Comparison of ENCODE assay signal across 8 cellular contexts in genomic region chr11:76807206-76807875, GRCh38. TPM values are rescaled to one million over a fixed set of nuclear protein-coding genes. Genes with fewer than 3 reads are reported as not detected.
DNase-seq lines count a peak whose midpoint lies in the region; ATAC-seq and TF ChIP-seq lines count a peak whose summit lies in the region.

No MANE protein-coding gene starts in this region.

- H3K4me1 ChIP-seq in SJCRH30 (no peaks in the 10 kb centered on the region), gastroesophageal sphincter (peaks cover 0 to 18% (median 0%) of the 10 kb centered on the region in 3 donors), osteoblast (ENCODE audit: insufficient read depth, low read length) (peaks cover 31% of the 10 kb centered on the region), upper lobe of left lung (peaks cover 29 to 43% (median 31%) of the 10 kb centered on the region in 4 donors)

- TF ChIP-seq POLR2A in gastroesophageal sphincter (IDR thresholded peaks at IDR 0.05) = no peak
- TF ChIP-seq POLR2A in upper lobe of left lung (IDR thresholded peaks at IDR 0.05) = no peak

- no peak for TF ChIP-seq EP300 in gastroesophageal sphincter (IDR thresholded peaks at IDR 0.05)
- no peak for TF ChIP-seq EP300 in upper lobe of left lung (IDR thresholded peaks at IDR 0.05)

- ATAC-seq in gastroesophageal sphincter (peak; percentile 63), upper lobe of left lung (ENCODE audit: low FRiP score in 2 of 2) (peak; percentile 86 to 87), HG03457 (IDR thresholded peaks at IDR 0.05; ENCODE audit: unreplicated experiment) (no peak)

- H4K20me1 ChIP-seq in osteoblast (ENCODE audit: insufficient read depth, low read length) = no peaks in the 10 kb centered on the region

- H3K27me3 ChIP-seq in SJCRH30 (no peaks in the 10 kb centered on the region), gastroesophageal sphincter (peaks cover 12% of the 10 kb centered on the region), osteoblast (ENCODE audit: insufficient read depth, low read length) (no peaks in the 10 kb centered on the region), upper lobe of left lung (no peaks in the 10 kb centered on the region)

- H3K9me3 ChIP-seq in SJCRH30 (replicated peaks) (no peaks in the 10 kb centered on the region), gastroesophageal sphincter (no peaks in the 10 kb centered on the region), osteoblast (ENCODE audit: low read depth, low read length) (no peaks in the 10 kb centered on the region), upper lobe of left lung (no peaks in the 10 kb centered on the region)

- no peaks in the 10 kb centered on the region for H3K36me3 ChIP-seq in SJCRH30
- H3K36me3 ChIP-seq in gastroesophageal sphincter = no peaks in the 10 kb centered on the region
- no peaks in the 10 kb centered on the region for H3K36me3 ChIP-seq in osteoblast (ENCODE audit: insufficient read depth, low read length)
- no peaks in the 10 kb centered on the region for H3K36me3 ChIP-seq in upper lobe of left lung

- TF ChIP-seq CTCF in gastroesophageal sphincter (IDR thresholded peaks at IDR 0.05) (peak; percentile 48 to 86 (median 80)), osteoblast (IDR thresholded peaks at IDR 0.05; ENCODE audit: extremely low read depth, low read depth, low read length) (peak; percentile 89), upper lobe of left lung (IDR thresholded peaks at IDR 0.05) (peak; percentile 73 to 86 (median 82))

- H2AFZ ChIP-seq in osteoblast (ENCODE audit: low read length) = peak overlapping the region; percentile 85

- H3K4me3 ChIP-seq in SJCRH30 (no peak overlapping the region), gastroesophageal sphincter (no peak overlapping the region), osteoblast (ENCODE audit: insufficient read depth, low read length) (peak overlapping the region; percentile 42), upper lobe of left lung (peak overlapping the region in 1 of 4 donors; percentile 17)

- H3K4me2 ChIP-seq in osteoblast (ENCODE audit: insufficient read depth, low read length) = peak overlapping the region; percentile 73

- DNase-seq in GM03348 (ENCODE audit: low spot score) (peak; percentile 88), LHCN-M2 (ENCODE audit: low read depth) (peak; percentile 60), SJCRH30 (peak; percentile 90 to 93), osteoblast (ENCODE audit: insufficient read length, low spot score, missing footprints) (peak; percentile 91), upper lobe of left lung (peak in 1 of 2 donors; percentile 87)
- DNase-seq in activated effector memory CD4-positive, alpha-beta T cell treated with Interleukin-2 at 50 U/mL for 16 hours = peak; percentile 37

- 15 to 17% methylated on average over 7 to 15 of the region's 19 CpGs for WGBS in gastroesophageal sphincter (ENCODE audit: low coverage in 1 of 2), 2 donors
- 12 to 18% methylated on average over 19 of the region's 19 CpGs for WGBS in upper lobe of left lung, 2 donors

- H3K79me2 ChIP-seq in osteoblast (ENCODE audit: insufficient read depth, low read length) = no peaks in the 10 kb centered on the region

- H3K27ac ChIP-seq in SJCRH30 (no peak overlapping the region), gastroesophageal sphincter (peak overlapping the region in 1 of 4 donors; percentile 25), osteoblast (ENCODE audit: low read depth, low read length) (no peak overlapping the region), upper lobe of left lung (peak overlapping the region in 1 of 4 donors; percentile 17)

RNA-seq across cellular contexts. Expression of gene TSKU, which starts 24.2 kb away (rescaled TPM):
- total RNA-seq in LHCN-M2 (2014; rRNA removed) = 22.6 and 31.4 TPM in 2 replicates
- polyA plus RNA-seq in LHCN-M2 (2012) = 13.1 TPM
- 18.2 and 21.2 TPM in 2 replicates for total RNA-seq in SJCRH30 (2014; rRNA removed; shearing (Covaris generic))
- total RNA-seq in gastroesophageal sphincter = 10 to 100 TPM; 23.5 to 53.7 (median 38.2) TPM
- total RNA-seq in osteoblast = 23.5 and 24.2 TPM in 2 replicates
- total RNA-seq in upper lobe of left lung = 10 to 100 TPM in 2 of 6 donors, 1 to 10 TPM in 4; 2.1 to 19.8 (median 9.5) TPM

RNA-seq across cellular contexts. Expression of gene ACER3, which starts 53.4 kb away (rescaled TPM):
- total RNA-seq in LHCN-M2 (2014; rRNA removed) (11.1 and 12.5 TPM in 2 replicates), gastroesophageal sphincter (10 to 100 TPM in 3 of 4 donors, 1 to 10 TPM in 1; 9.3 to 25.7 (median 14.2) TPM), osteoblast (9.8 and 11.2 TPM in 2 replicates), upper lobe of left lung (10 to 100 TPM; 10.5 to 46.7 (median 17.1) TPM)
- polyA plus RNA-seq in LHCN-M2 (2012) = 5.2 TPM
- 17.3 and 22.1 TPM in 2 replicates for total RNA-seq in SJCRH30 (2014; rRNA removed; shearing (Covaris generic))
